8 cellular contexts compared by ENCODE assay signal in the genomic region with DNA sequence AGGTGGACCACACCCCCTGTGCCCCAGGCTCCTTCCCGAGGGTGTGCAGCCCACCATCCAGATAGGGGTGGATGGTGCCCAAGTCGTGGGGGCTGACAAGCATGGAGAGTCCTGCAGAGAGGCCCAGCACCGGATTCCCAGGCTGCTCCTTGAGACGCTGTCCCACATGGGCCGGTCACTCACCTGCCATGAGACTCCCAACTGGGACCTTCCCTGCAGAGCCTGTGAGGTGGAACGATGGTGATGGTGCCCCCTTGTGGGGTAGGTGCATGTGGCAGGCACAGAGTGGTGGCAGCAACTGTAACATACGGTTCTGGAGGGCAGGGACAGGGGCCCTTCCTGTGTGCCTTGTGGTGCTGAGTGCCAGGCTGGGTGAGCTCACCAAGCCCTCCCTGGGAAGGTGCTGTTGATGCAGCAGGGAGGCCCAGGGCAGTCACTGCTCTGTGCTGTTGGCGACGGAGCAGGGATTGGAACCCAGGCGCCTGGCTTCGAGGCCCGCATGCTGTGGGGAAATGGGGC.
A peak's percentile ranks its signal among the peaks of the same experiment; 100 is the strongest.
DNase-seq lines count a peak whose midpoint lies in the region; ATAC-seq and TF ChIP-seq lines count a peak whose summit lies in the region.

No MANE protein-coding gene starts in this region.

- H3K4me1 ChIP-seq in HEK293 (ENCODE audit: control insufficient read depth, insufficient read depth, low read length), result peaks cover 13% of the 10 kb centered on the region

- H3K9me3 ChIP-seq in HEK293 (ENCODE audit: control insufficient read depth, insufficient read depth, low read depth, low read length), result no peaks in the 10 kb centered on the region

- peak; percentile 82 for TF ChIP-seq CTCF in HEK293 (tag by site-specific recombination; IDR thresholded peaks at IDR 0.05)
- peak; percentile 91 for TF ChIP-seq CTCF in retinal pigment epithelial cell (conservative IDR thresholded peaks at IDR 0.05; ENCODE audit: low read depth, low read length)

- no peak for ATAC-seq in HG02763 (IDR thresholded peaks at IDR 0.05; ENCODE audit: unreplicated experiment)
- ATAC-seq in HG03039 (IDR thresholded peaks at IDR 0.05; ENCODE audit: unreplicated experiment), result no peak

- no peak overlapping the region for H3K27ac ChIP-seq in HEK293 (ENCODE audit: extremely low read depth, low read depth, low read length)

- POLR2A ChIA-PET in HEK293 (lab: Yijun Ruan, JAX), result interaction anchor here (3.2 kb wide), 1 partner anchor 34 kb away, joined by 13 read pairs; a partner anchor contains a TSS

- H3K36me3 ChIP-seq in HEK293 (ENCODE audit: control insufficient read depth in 2 of 2, insufficient read depth in 1 of 2, low read length in 2 of 2), result peaks cover 0 to 3% of the 10 kb centered on the region in 2 experiments; a peak in 1 of 3 replicates

- CTCF ChIA-PET in HEK293 (lab: Yijun Ruan, JAX), result interaction anchor here (0.6 to 4.2 kb wide), 31 partner anchors 8 to 213 kb away, joined by 3 to 30 read pairs (median 4); a partner anchor contains a TSS

- H3K4me3 ChIP-seq in HEK293 (ENCODE audit: low read depth, low read length) (no peak overlapping the region), retinal pigment epithelial cell (ENCODE audit: low read length) (no peak overlapping the region)

- peak; percentile 76 for DNase-seq in COLO668 (lab: John Stamatoyannopoulos, UW; ENCODE audit: unreplicated experiment)
- DNase-seq in OCI-M1 (lab: John Stamatoyannopoulos, UW), result peak; percentile 77
- DNase-seq in activated T-helper 1 cell treated with Interleukin-2 at 50 U/mL for 16 hours (ENCODE audit: low read depth), result peak; percentile 41
- peak; percentile 66 for DNase-seq in germinal center (ENCODE audit: low spot score)
- DNase-seq in retinal pigment epithelial cell (ENCODE audit: low read depth), result no peak

TF ChIP-seq in HEK293, 187 proteins besides CTCF, POLR2A, EP300 and RAD21:
- TF ChIP-seq, protein P1, sequence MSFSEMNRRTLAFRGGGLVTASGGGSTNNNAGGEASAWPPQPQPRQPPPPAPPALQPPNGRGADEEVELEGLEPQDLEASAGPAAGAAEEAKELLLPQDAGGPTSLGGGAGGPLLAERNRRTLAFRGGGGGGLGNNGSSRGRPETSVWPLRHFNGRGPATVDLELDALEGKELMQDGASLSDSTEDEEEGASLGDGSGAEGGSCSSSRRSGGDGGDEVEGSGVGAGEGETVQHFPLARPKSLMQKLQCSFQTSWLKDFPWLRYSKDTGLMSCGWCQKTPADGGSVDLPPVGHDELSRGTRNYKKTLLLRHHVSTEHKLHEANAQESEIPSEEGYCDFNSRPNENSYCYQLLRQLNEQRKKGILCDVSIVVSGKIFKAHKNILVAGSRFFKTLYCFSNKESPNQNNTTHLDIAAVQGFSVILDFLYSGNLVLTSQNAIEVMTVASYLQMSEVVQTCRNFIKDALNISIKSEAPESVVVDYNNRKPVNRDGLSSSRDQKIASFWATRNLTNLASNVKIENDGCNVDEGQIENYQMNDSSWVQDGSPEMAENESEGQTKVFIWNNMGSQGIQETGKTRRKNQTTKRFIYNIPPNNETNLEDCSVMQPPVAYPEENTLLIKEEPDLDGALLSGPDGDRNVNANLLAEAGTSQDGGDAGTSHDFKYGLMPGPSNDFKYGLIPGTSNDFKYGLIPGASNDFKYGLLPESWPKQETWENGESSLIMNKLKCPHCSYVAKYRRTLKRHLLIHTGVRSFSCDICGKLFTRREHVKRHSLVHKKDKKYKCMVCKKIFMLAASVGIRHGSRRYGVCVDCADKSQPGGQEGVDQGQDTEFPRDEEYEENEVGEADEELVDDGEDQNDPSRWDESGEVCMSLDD (tag by site-specific recombination; IDR thresholded peaks at IDR 0.05), result 0 out of 2 replicates have a peak, but pooled peaks have one; percentile 20
- TF ChIP-seq, protein P2, sequence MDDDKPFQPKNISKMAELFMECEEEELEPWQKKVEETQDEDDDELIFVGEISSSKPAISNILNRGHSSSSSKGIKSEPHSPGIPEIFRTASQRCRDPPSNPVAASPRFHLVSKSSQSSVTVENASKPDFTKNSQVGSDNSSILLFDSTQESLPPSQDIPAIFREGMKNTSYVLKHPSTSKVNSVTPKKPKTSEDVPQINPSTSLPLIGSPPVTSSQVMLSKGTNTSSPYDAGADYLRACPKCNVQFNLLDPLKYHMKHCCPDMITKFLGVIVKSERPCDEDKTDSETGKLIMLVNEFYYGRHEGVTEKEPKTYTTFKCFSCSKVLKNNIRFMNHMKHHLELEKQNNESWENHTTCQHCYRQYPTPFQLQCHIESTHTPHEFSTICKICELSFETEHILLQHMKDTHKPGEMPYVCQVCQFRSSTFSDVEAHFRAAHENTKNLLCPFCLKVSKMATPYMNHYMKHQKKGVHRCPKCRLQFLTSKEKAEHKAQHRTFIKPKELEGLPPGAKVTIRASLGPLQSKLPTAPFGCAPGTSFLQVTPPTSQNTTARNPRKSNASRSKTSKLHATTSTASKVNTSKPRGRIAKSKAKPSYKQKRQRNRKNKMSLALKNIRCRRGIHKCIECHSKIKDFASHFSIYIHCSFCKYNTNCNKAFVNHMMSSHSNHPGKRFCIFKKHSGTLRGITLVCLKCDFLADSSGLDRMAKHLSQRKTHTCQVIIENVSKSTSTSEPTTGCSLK (tag by site-specific recombination; IDR thresholded peaks at IDR 0.05), result no peak
- TF ChIP-seq ZBTB20 (tag by site-specific recombination; IDR thresholded peaks at IDR 0.05) (peak; percentile 74), ZNF548 (tag by site-specific recombination; IDR thresholded peaks at IDR 0.05) (no peak), RBAK (tag by site-specific recombination; IDR thresholded peaks at IDR 0.05) (no peak), ZNF146 (tag by site-specific recombination; IDR thresholded peaks at IDR 0.05) (no peak), ZSCAN30 (tag by site-specific recombination; IDR thresholded peaks at IDR 0.05) (no peak), KLF1 (tag by site-specific recombination; IDR thresholded peaks at IDR 0.05) (0 out of 2 replicates have a peak, but pooled peaks have one; percentile 21), ZIC2 (tag by site-specific recombination; IDR thresholded peaks at IDR 0.05) (peak; percentile 78), ZBTB48 (tag by site-specific recombination; IDR thresholded peaks at IDR 0.05) (peak; percentile 67), ZNF600 (tag by site-specific recombination; IDR thresholded peaks at IDR 0.05) (peak; percentile 81), ZNF324 (tag by site-specific recombination; IDR thresholded peaks at IDR 0.05) (no peak), IKZF3 (tag by site-specific recombination; IDR thresholded peaks at IDR 0.05) (0 out of 2 replicates have a peak, but pooled peaks have one; percentile 25), GLIS1 (tag by site-specific recombination; IDR thresholded peaks at IDR 0.05) (peak; percentile 55; the same call in 1 of the 2 replicates), ZNF2 (tag by site-specific recombination; IDR thresholded peaks at IDR 0.05) (peak; percentile 45; the same call in 1 of the 2 replicates), KLF9 (tag by site-specific recombination; IDR thresholded peaks at IDR 0.05; ENCODE audit: low read depth) (peak; percentile 56; the same call in 1 of the 2 replicates), ZNF266 (tag by site-specific recombination; IDR thresholded peaks at IDR 0.05; ENCODE audit: low read depth) (no peak), GLIS2 (tag by site-specific recombination; IDR thresholded peaks at IDR 0.05) (peak; percentile 45)
- TF ChIP-seq, protein P3, sequence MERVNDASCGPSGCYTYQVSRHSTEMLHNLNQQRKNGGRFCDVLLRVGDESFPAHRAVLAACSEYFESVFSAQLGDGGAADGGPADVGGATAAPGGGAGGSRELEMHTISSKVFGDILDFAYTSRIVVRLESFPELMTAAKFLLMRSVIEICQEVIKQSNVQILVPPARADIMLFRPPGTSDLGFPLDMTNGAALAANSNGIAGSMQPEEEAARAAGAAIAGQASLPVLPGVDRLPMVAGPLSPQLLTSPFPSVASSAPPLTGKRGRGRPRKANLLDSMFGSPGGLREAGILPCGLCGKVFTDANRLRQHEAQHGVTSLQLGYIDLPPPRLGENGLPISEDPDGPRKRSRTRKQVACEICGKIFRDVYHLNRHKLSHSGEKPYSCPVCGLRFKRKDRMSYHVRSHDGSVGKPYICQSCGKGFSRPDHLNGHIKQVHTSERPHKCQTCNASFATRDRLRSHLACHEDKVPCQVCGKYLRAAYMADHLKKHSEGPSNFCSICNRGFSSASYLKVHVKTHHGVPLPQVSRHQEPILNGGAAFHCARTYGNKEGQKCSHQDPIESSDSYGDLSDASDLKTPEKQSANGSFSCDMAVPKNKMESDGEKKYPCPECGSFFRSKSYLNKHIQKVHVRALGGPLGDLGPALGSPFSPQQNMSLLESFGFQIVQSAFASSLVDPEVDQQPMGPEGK (tag by site-specific recombination; IDR thresholded peaks at IDR 0.05), result peak; percentile 24; the same call in 1 of the 2 replicates
- TF ChIP-seq, protein P4, sequence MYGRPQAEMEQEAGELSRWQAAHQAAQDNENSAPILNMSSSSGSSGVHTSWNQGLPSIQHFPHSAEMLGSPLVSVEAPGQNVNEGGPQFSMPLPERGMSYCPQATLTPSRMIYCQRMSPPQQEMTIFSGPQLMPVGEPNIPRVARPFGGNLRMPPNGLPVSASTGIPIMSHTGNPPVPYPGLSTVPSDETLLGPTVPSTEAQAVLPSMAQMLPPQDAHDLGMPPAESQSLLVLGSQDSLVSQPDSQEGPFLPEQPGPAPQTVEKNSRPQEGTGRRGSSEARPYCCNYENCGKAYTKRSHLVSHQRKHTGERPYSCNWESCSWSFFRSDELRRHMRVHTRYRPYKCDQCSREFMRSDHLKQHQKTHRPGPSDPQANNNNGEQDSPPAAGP (tag by site-specific recombination; IDR thresholded peaks at IDR 0.05), result peak; percentile 43
